In the genomic region with DNA sequence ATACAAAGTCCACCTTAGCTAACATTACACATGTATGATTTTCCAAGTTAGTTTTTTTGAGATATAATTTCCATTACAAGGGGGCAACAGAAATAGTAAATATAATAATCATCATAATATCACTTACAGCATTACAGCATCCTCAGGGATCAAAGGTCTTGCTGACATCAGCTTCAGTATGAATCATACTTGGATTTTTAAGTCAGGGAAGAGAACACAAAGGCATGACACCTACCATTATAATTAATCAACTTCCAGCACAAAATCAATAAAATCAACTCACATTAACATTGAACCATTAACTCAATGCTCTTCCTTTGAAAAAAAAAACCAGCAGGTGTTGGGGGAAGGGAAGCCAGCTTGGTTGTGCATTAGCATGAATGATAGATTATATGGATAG, we compare ENCODE assay signal across 21 cellular contexts.
A peak's percentile ranks its signal among the peaks of the same experiment; 100 is the strongest.
DNase-seq lines count a peak whose midpoint lies in the region; ATAC-seq and TF ChIP-seq lines count a peak whose summit lies in the region.
"Had no signal": no experiment of that assay in that cellular context is flagged by ENCODE, and none has a peak within 500 bp of the region (broad histone marks: within the 10 kb centered on the region; RNA-seq: fewer than 3 reads in every experiment).

No MANE protein-coding gene starts in this region.

- peak; percentile 49 for DNase-seq in DMS53 (lab: John Stamatoyannopoulos, UW)
- peak; percentile 81 for DNase-seq in NCI-H146 treated with DMSO at 0.1 percent for 48 hours (lab: John Stamatoyannopoulos, UW; ENCODE audit: unreplicated experiment)
- peak; percentile 3 for DNase-seq in epithelial cell of esophagus (ENCODE audit: low read depth)
- no peak for DNase-seq in progenitor cell of endocrine pancreas (ENCODE audit: low spot score, unreplicated experiment)
- no peak for DNase-seq in NCI-H1105 (lab: John Stamatoyannopoulos, UW)
- DNase-seq in pons (ENCODE audit: low spot score), result no peak
- DNase-seq: Calu3; CD8-positive, alpha-beta T cell; NCI-H1048; NCI-H1436 treated with DMSO at 0.1 percent for 48 hours; NCI-H2081; NCI-H2227 treated with DMSO at 0.1 percent for 48 hours; NCI-H526 treated with DMSO at 0.1 percent for 48 hours; NK-92 treated with Interleukin-12 subunit alpha and Interleukin-12 subunit beta, amount 100 ng/mL, for 24 hours; PC-3; SJCRH30 had no signal

- no peaks in the 10 kb centered on the region for H3K27me3 Mint-ChIP-seq in progenitor cell of endocrine pancreas
- H3K27me3 Mint-ChIP-seq: B cell had no signal

- H3K9me3 Mint-ChIP-seq in progenitor cell of endocrine pancreas (ENCODE audit: low read depth), result peaks cover 7% of the 10 kb centered on the region
- H3K9me3 Mint-ChIP-seq: CD8-positive, alpha-beta T cell had no signal

- peaks cover 18% of the 10 kb centered on the region for H3K36me3 Mint-ChIP-seq in progenitor cell of endocrine pancreas (ENCODE audit: insufficient read depth)
- H3K36me3 Mint-ChIP-seq: CD8-positive, alpha-beta T cell had no signal

- TF ChIP-seq CTCF in epithelial cell of esophagus (IDR thresholded peaks at IDR 0.05; ENCODE audit: insufficient read depth, low read depth, low read length, missing control alignments), result no peak
- TF ChIP-seq CTCF in progenitor cell of endocrine pancreas (IDR thresholded peaks at IDR 0.05; ENCODE audit: unreplicated experiment), result no peak

- H3K4me3 ChIP-seq in epithelial cell of esophagus (ENCODE audit: low read length), result no peak overlapping the region
- H3K4me3 ChIP-seq: SJCRH30 had no signal

- H3K4me3 Mint-ChIP-seq in progenitor cell of endocrine pancreas (ENCODE audit: low read depth), result no peak overlapping the region
- H3K4me3 Mint-ChIP-seq: B cell; CD8-positive, alpha-beta T cell had no signal

- peak overlapping the region; percentile 29 for H3K27ac Mint-ChIP-seq in progenitor cell of endocrine pancreas
- H3K27ac Mint-ChIP-seq: B cell; CD8-positive, alpha-beta T cell had no signal

- H3K4me1 Mint-ChIP-seq in progenitor cell of endocrine pancreas (ENCODE audit: low read depth), result peaks cover 32% of the 10 kb centered on the region
- H3K4me1 Mint-ChIP-seq: B cell had no signal

- ATAC-seq in GM21390 (IDR thresholded peaks at IDR 0.05; ENCODE audit: unreplicated experiment), result no peak
- ATAC-seq: CD8-positive, alpha-beta T cell; HCT116; PC-3; Right ventricle myocardium inferior; SK-N-SH treated with all-trans-retinoic acid at 6 μM for 48 hours had no signal

Comparison
In these comparisons a context has a peak if more than half of its experiments do, and no peak if none do; other contexts are left out.
1. DNase-seq: peak in DMS53 (single experiment), NCI-H146 treated with DMSO at 0.1 percent for 48 hours (single experiment) and epithelial cell of esophagus (single experiment); none in progenitor cell of endocrine pancreas (single experiment), NCI-H1105 (single experiment) and pons (single experiment).